21 cellular contexts compared by ENCODE assay signal in the genomic region with DNA sequence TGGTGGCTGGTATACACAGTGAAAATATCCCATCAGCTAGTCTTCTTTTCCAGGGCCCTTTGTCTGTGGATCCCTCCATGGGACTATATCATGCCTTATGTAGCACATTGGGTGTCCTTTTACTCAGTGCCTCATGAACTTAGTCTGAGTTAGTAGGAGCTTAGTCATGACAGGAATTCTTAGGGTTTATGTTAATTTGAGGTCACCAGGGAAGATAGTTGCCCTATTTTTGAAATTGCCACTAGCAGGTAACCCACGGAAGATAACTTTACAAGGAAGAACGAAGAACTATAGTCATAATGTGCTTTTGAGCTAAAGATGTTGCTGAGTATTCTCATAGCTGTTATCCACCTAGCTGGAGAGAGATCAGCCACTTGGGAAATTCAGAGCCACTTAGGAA. TPM values are rescaled to one million over a fixed set of nuclear protein-coding genes. Genes with fewer than 3 reads are reported as not detected.
DNase-seq lines count a peak whose midpoint lies in the region; ATAC-seq, FAIRE-seq and TF ChIP-seq lines count a peak whose summit lies in the region.
"Had no signal": no experiment of that assay in that cellular context is flagged by ENCODE, and none has a peak within 500 bp of the region (broad histone marks: within the 10 kb centered on the region; RNA-seq: fewer than 3 reads in every experiment).

No MANE protein-coding gene starts in this region.

- CTCF ChIA-PET in activated CD4-positive, alpha-beta T cell treated with anti-CD3 and anti-CD28 coated beads for 36 hours (lab: Charles Lee) = no interaction called here
- CTCF ChIA-PET in GM12878 (lab: Yijun Ruan, JAX) = interaction anchor here (1.1 to 1.9 kb wide), 4 partner anchors 14 to 407 kb away, joined by 3 to 10 read pairs (median 5); a partner anchor contains a TSS

- H3K4me3 ChIP-seq in GM12878 = no peak overlapping the region
- H3K4me3 ChIP-seq: A549 had no signal

- no peaks in the 10 kb centered on the region for H4K20me1 ChIP-seq in GM12878 (ENCODE audit: control insufficient read depth, insufficient read depth)

- no peak for FAIRE-seq in GM12878 (lab: Jason Lieb, UNC)
- FAIRE-seq: A549, GM19239, H1 had no signal

- H3K9ac ChIP-seq in GM12878 (ENCODE audit: control insufficient read depth, insufficient read depth, low read length) = no peak overlapping the region

- H3K4me1 ChIP-seq in GM12878 (ENCODE audit: control insufficient read depth, insufficient read depth, low read length) = no peaks in the 10 kb centered on the region
- H3K4me1 ChIP-seq: A549 had no signal

- H3K79me2 ChIP-seq in GM12878 (ENCODE audit: control insufficient read depth, insufficient read depth, low read length) = no peaks in the 10 kb centered on the region

- H3K27me3 Mint-ChIP-seq in activated CD4-positive, alpha-beta T cell treated with anti-CD3 and anti-CD28 coated beads for 36 hours = no peaks in the 10 kb centered on the region
- no peaks in the 10 kb centered on the region for H3K27me3 Mint-ChIP-seq in stimulated activated naive CD8-positive, alpha-beta T cell treated with anti-CD3 and anti-CD28 coated beads, Interleukin-15, amount 100 ng/mL, for 72 hours
- H3K27me3 Mint-ChIP-seq in mesothelial cell of epicardium (ENCODE audit: low read depth) = no peaks in the 10 kb centered on the region
- H3K27me3 Mint-ChIP-seq: CD4-positive, alpha-beta memory T cell had no signal

- POLR2A ChIA-PET in activated CD4-positive, alpha-beta T cell treated with anti-CD3 and anti-CD28 coated beads for 36 hours (lab: Charles Lee) = no interaction called here
- POLR2A ChIA-PET in GM12878 (lab: Charles Lee) = interaction anchor here (1.2 kb wide), 1 partner anchor 105 kb away, joined by 3 read pairs; no protein-coding TSS in a partner anchor

- no peak for TF ChIP-seq POLR2A in GM12878 (IDR thresholded peaks at IDR 0.05; ENCODE audit: low read depth, low read length)

- no peak overlapping the region for H2AFZ ChIP-seq in GM12878 (ENCODE audit: control insufficient read depth, low read depth, low read length)

- 2% methylated on average over 2 of the region's 2 CpGs for WGBS in GM12878 (ENCODE audit: insufficient coverage, insufficient replicate concordance, low lambda C conversion rate, missing lambda C conversion rate)

- no peak for TF ChIP-seq CTCF in GM12878 (IDR thresholded peaks at IDR 0.05 in 2 of 3, conservative IDR thresholded peaks at IDR 0.05 in 1 of 3; ENCODE audit: control insufficient read depth in 2 of 3, extremely low read depth in 1 of 3, insufficient read depth in 1 of 3, low read depth in 3 of 3, low read length in 3 of 3)
- TF ChIP-seq CTCF in mesothelial cell of epicardium (IDR thresholded peaks at IDR 0.05; ENCODE audit: unreplicated experiment) = no peak

- H3K27me3 ChIP-seq in GM12878 (replicated peaks in 1 of 2; ENCODE audit: control insufficient read depth in 2 of 2, insufficient read depth in 2 of 2, low read length in 1 of 2) = no peaks in the 10 kb centered on the region

- no peaks in the 10 kb centered on the region for H3K9me3 Mint-ChIP-seq in activated CD4-positive, alpha-beta T cell treated with anti-CD3 and anti-CD28 coated beads for 36 hours (ENCODE audit: low read depth)
- H3K9me3 Mint-ChIP-seq in stimulated activated naive CD8-positive, alpha-beta T cell treated with anti-CD3 and anti-CD28 coated beads, Interleukin-15, amount 100 ng/mL, for 72 hours = no peaks in the 10 kb centered on the region
- H3K9me3 Mint-ChIP-seq in mesothelial cell of epicardium = no peaks in the 10 kb centered on the region
- H3K9me3 Mint-ChIP-seq: CD4-positive, alpha-beta memory T cell; H9 had no signal

- no peak overlapping the region for H3K27ac Mint-ChIP-seq in activated CD4-positive, alpha-beta T cell treated with anti-CD3 and anti-CD28 coated beads for 36 hours
- H3K27ac Mint-ChIP-seq in stimulated activated naive CD8-positive, alpha-beta T cell treated with anti-CD3 and anti-CD28 coated beads, Interleukin-15, amount 100 ng/mL, for 72 hours = no peak overlapping the region
- H3K27ac Mint-ChIP-seq in mesothelial cell of epicardium = no peak overlapping the region
- H3K27ac Mint-ChIP-seq: CD4-positive, alpha-beta memory T cell; H9 had no signal

- H3K27ac ChIP-seq in GM12878 (ENCODE audit: control insufficient read depth, insufficient read depth) = peak overlapping the region; percentile 8; the same call in 1 of the 2 replicates
- H3K27ac ChIP-seq: 22Rv1, A549, C4-2B, HL-60 had no signal

- no peak for TF ChIP-seq EP300 in GM12878 (IDR thresholded peaks at IDR 0.05; ENCODE audit: borderline replicate concordance in 1 of 2, control insufficient read depth in 1 of 2, low read depth in 2 of 2, low read length in 2 of 2)

- H3K36me3 Mint-ChIP-seq in activated CD4-positive, alpha-beta T cell treated with anti-CD3 and anti-CD28 coated beads for 36 hours (ENCODE audit: low read depth) = peaks cover 63% of the 10 kb centered on the region
- H3K36me3 Mint-ChIP-seq in mesothelial cell of epicardium = peaks cover 56% of the 10 kb centered on the region

- peaks cover 12% of the 10 kb centered on the region for H3K4me1 Mint-ChIP-seq in activated CD4-positive, alpha-beta T cell treated with anti-CD3 and anti-CD28 coated beads for 36 hours
- peaks cover 5% of the 10 kb centered on the region for H3K4me1 Mint-ChIP-seq in stimulated activated naive CD8-positive, alpha-beta T cell treated with anti-CD3 and anti-CD28 coated beads, Interleukin-15, amount 100 ng/mL, for 72 hours
- H3K4me1 Mint-ChIP-seq in mesothelial cell of epicardium = no peaks in the 10 kb centered on the region
- H3K4me1 Mint-ChIP-seq: H9 had no signal

- no peak overlapping the region for H3K4me2 ChIP-seq in GM12878 (ENCODE audit: control insufficient read depth, insufficient read depth)
- H3K4me2 ChIP-seq: A549 had no signal

- ATAC-seq in activated CD4-positive, alpha-beta T cell treated with anti-CD3 and anti-CD28 coated beads for 36 hours = peak; percentile 49
- peak; percentile 28 for ATAC-seq in stimulated activated naive CD8-positive, alpha-beta T cell treated with anti-CD3 and anti-CD28 coated beads, Interleukin-15, Interleukin-2, amounts not matched to agents 100 U/mL and 50 U/mL, for 24 hours
- ATAC-seq in stimulated activated naive CD8-positive, alpha-beta T cell treated with anti-CD3 and anti-CD28 coated beads, Interleukin-15, amount 100 ng/mL, for 72 hours = no peak
- ATAC-seq in GM12878 (no peak), HG03469 (IDR thresholded peaks at IDR 0.05; ENCODE audit: unreplicated experiment) (no peak)
- ATAC-seq: A549 had no signal

- H3K4me3 Mint-ChIP-seq in activated CD4-positive, alpha-beta T cell treated with anti-CD3 and anti-CD28 coated beads for 36 hours = no peak overlapping the region
- H3K4me3 Mint-ChIP-seq in stimulated activated naive CD8-positive, alpha-beta T cell treated with anti-CD3 and anti-CD28 coated beads, Interleukin-15, amount 100 ng/mL, for 72 hours = no peak overlapping the region
- no peak overlapping the region for H3K4me3 Mint-ChIP-seq in mesothelial cell of epicardium
- H3K4me3 Mint-ChIP-seq: CD4-positive, alpha-beta memory T cell; H9 had no signal

- TF ChIP-seq RAD21 in GM12878 (IDR thresholded peaks at IDR 0.05; ENCODE audit: insufficient read depth, low read depth, low read length) = no peak

- in situ Hi-C loops in GM12878 (cut with MboI) = no loop called here

- no peak for DNase-seq in activated CD4-positive, alpha-beta T cell treated with anti-CD3 and anti-CD28 coated beads for 36 hours
- no peak for DNase-seq in activated CD4-positive, alpha-beta T cell treated with anti-CD3 and anti-CD28 coated beads, Interleukin-2, amount 50 U/mL, for 4 hours
- no peak for DNase-seq in stimulated activated naive CD8-positive, alpha-beta T cell treated with anti-CD3 and anti-CD28 coated beads, Interleukin-15, Interleukin-2, amounts not matched to agents 100 U/mL and 50 U/mL, for 24 hours
- DNase-seq in stimulated activated naive CD8-positive, alpha-beta T cell treated with anti-CD3 and anti-CD28 coated beads, Interleukin-15, amount 100 ng/mL, for 72 hours = no peak
- no peak for DNase-seq in GM12878 (ENCODE audit: low read depth, low spot score)
- DNase-seq in mesothelial cell of epicardium (ENCODE audit: low spot score in 2 of 2, unreplicated experiment in 2 of 2) = no peak
- DNase-seq in NCI-H2029 (lab: John Stamatoyannopoulos, UW) = no peak
- DNase-seq: AML-193; CD4-positive, alpha-beta memory T cell; DMS153; DMS79; GDM1; H9 had no signal

- no TSS peak for BruUV-seq in GM12878 (replicated peaks; lab: Mats Ljungman, UMichigan)

- RAD21 ChIA-PET in GM12878 (lab: Charles Lee; ENCODE audit: unreplicated experiment) = no interaction called here

- no peaks in the 10 kb centered on the region for H3K9me3 ChIP-seq in GM12878 (replicated peaks; ENCODE audit: control insufficient read depth, insufficient read depth, low read length)
- H3K9me3 ChIP-seq: A549 had no signal

- intact Hi-C loops in activated CD4-positive, alpha-beta T cell treated with anti-CD3 and anti-CD28 coated beads for 36 hours (cut with DNase I, micrococcal nuclease) = no loop called here
- intact Hi-C loops in GM12878 (cut with micrococcal nuclease; ENCODE audit: unreplicated experiment) = no loop called here

- peaks cover 16 to 43% of the 10 kb centered on the region in 2 experiments for H3K36me3 ChIP-seq in GM12878 (ENCODE audit: control insufficient read depth in 2 of 2, insufficient read depth in 2 of 2, low read length in 1 of 2)

- SMC1A ChIA-PET in GM12878 (lab: Charles Lee; ENCODE audit: uncharacterized antibody, unreplicated experiment) = no interaction called here

RNA-seq across cellular contexts. Expression of a gene that starts 14.8 kb away (rescaled TPM):
- 100 to 1,000 TPM in 1 of 2 experiments, 10 to 100 TPM in 1; 91.4 to 120 TPM for total RNA-seq in activated CD4-positive, alpha-beta T cell treated with anti-CD3 and anti-CD28 coated beads for 36 hours
- total RNA-seq in GM12878 (2013; cell fraction: nucleolus; rRNA removed) = 30.3 and 31.3 TPM in 2 replicates
- 67.2 and 79.9 TPM in 2 replicates for total RNA-seq in GM12878 (2014; rRNA removed)
- total RNA-seq in GM12878 (2014; rRNA removed; fragmentation: Illumina TruSeq; extraction: Trizol) = 23.4 and 27.3 TPM in 2 replicates
- 120 and 124 TPM in 2 replicates for total RNA-seq in GM12878 (2021)
- 34.9 TPM for polyA plus RNA-seq in GM12878 (2011; ENCODE audit: low read depth)
- polyA plus RNA-seq in GM12878 (2011; rRNA removed) = 31.1 and 59.2 TPM in 2 replicates
- polyA plus RNA-seq in GM12878 (2011; cell fraction: cytosol; rRNA removed) = 130 and 143 TPM in 2 replicates
- 110 and 138 TPM in 2 replicates for polyA plus RNA-seq in GM12878 (2011; cell fraction: nucleus; rRNA removed)
- polyA plus RNA-seq in GM12878 (2012) = 57.2 and 62.7 TPM in 2 replicates
- polyA plus RNA-seq in GM12878 (2014; fragmentation: Illumina TruSeq; extraction: Trizol) = 145 and 189 TPM in 2 replicates
- polyA plus RNA-seq in GM12878 (2014; fragmentation: Nextera tagmentation; extraction: Ambion mirVana) = 10 to 100 TPM; 11.3 to 19.5 TPM
- 89.2 and 107 TPM in 2 replicates for polyA plus RNA-seq in GM12878 (2014; rRNA removed)
- 100 to 1,000 TPM; 184 to 191 TPM for polyA plus RNA-seq in GM12878 (2016; fragmentation: Nextera tagmentation; extraction: Ambion mirVana)
- 91.2 and 129 TPM in 2 replicates for polyA minus RNA-seq in GM12878 (2011; rRNA and poly(A)+ RNA removed)
- 66.0 and 72.7 TPM in 2 replicates for polyA minus RNA-seq in GM12878 (2011; cell fraction: cytosol; rRNA and poly(A)+ RNA removed)
- polyA minus RNA-seq in GM12878 (2011; cell fraction: nucleus; rRNA and poly(A)+ RNA removed) = 30.6 and 52.5 TPM in 2 replicates
- total RNA-seq in mesothelial cell of epicardium = 22.3 to 24.2 TPM (median 23.8 TPM) in 3 replicates

RNA-seq across cellular contexts. Expression of a gene that starts 22.7 kb away (rescaled TPM):
- total RNA-seq in activated CD4-positive, alpha-beta T cell treated with anti-CD3 and anti-CD28 coated beads for 36 hours = 10 to 100 TPM; 47.1 to 55.8 TPM
- total RNA-seq in GM12878 (2013; cell fraction: nucleolus; rRNA removed) = 94.9 and 104 TPM in 2 replicates
- total RNA-seq in GM12878 (2014; rRNA removed) = 49.1 and 61.9 TPM in 2 replicates
- total RNA-seq in GM12878 (2014; rRNA removed; fragmentation: Illumina TruSeq; extraction: Trizol) = 66.6 and 69.3 TPM in 2 replicates
- total RNA-seq in GM12878 (2021) = 84.7 and 86.6 TPM in 2 replicates
- 108 TPM for polyA plus RNA-seq in GM12878 (2011; ENCODE audit: low read depth)
- 153 and 159 TPM in 2 replicates for polyA plus RNA-seq in GM12878 (2011; rRNA removed)
- polyA plus RNA-seq in GM12878 (2011; cell fraction: cytosol; rRNA removed) = 62.3 and 76.7 TPM in 2 replicates
- polyA plus RNA-seq in GM12878 (2011; cell fraction: nucleus; rRNA removed) = 77.1 and 78.1 TPM in 2 replicates
- 64.4 and 78.0 TPM in 2 replicates for polyA plus RNA-seq in GM12878 (2012)
- polyA plus RNA-seq in GM12878 (2014; fragmentation: Illumina TruSeq; extraction: Trizol) = 97.1 and 108 TPM in 2 replicates
- 10 to 100 TPM; 69.2 to 72.5 TPM for polyA plus RNA-seq in GM12878 (2014; fragmentation: Nextera tagmentation; extraction: Ambion mirVana)
- polyA plus RNA-seq in GM12878 (2014; rRNA removed) = 66.4 and 76.2 TPM in 2 replicates
- polyA plus RNA-seq in GM12878 (2016; fragmentation: Nextera tagmentation; extraction: Ambion mirVana) = 100 to 1,000 TPM; 123 to 126 TPM
- 97.7 and 177 TPM in 2 replicates for polyA minus RNA-seq in GM12878 (2011; rRNA and poly(A)+ RNA removed)
- 19.9 and 30.1 TPM in 2 replicates for polyA minus RNA-seq in GM12878 (2011; cell fraction: cytosol; rRNA and poly(A)+ RNA removed)
- 23.0 and 29.5 TPM in 2 replicates for polyA minus RNA-seq in GM12878 (2011; cell fraction: nucleus; rRNA and poly(A)+ RNA removed)
- 74.1 to 77.7 TPM (median 77.5 TPM) in 3 replicates for total RNA-seq in mesothelial cell of epicardium

RNA-seq across cellular contexts. Expression of a gene that starts 22.8 kb away (rescaled TPM):
- 10 to 100 TPM; 23.1 to 23.5 TPM for total RNA-seq in activated CD4-positive, alpha-beta T cell treated with anti-CD3 and anti-CD28 coated beads for 36 hours
- total RNA-seq in GM12878 (2013; cell fraction: nucleolus; rRNA removed) = 46.5 and 51.4 TPM in 2 replicates
- 15.8 and 18.0 TPM in 2 replicates for total RNA-seq in GM12878 (2014; rRNA removed)
- total RNA-seq in GM12878 (2014; rRNA removed; fragmentation: Illumina TruSeq; extraction: Trizol) = 23.4 and 23.8 TPM in 2 replicates
- total RNA-seq in GM12878 (2021) = 17.1 and 17.3 TPM in 2 replicates
- polyA plus RNA-seq in GM12878 (2011; ENCODE audit: low read depth) = 15.2 TPM
- 12.4 and 18.8 TPM in 2 replicates for polyA plus RNA-seq in GM12878 (2011; rRNA removed)
- 6.7 and 7.9 TPM in 2 replicates for polyA plus RNA-seq in GM12878 (2011; cell fraction: cytosol; rRNA removed)
- polyA plus RNA-seq in GM12878 (2011; cell fraction: nucleus; rRNA removed) = 7.9 and 10.9 TPM in 2 replicates
- polyA plus RNA-seq in GM12878 (2012) = 11.0 and 12.7 TPM in 2 replicates
- polyA plus RNA-seq in GM12878 (2014; fragmentation: Illumina TruSeq; extraction: Trizol) = 18.7 and 22.6 TPM in 2 replicates
- 10 to 100 TPM in 1 of 2 experiments, 1 to 10 TPM in 1; 9.2 to 15.1 TPM for polyA plus RNA-seq in GM12878 (2014; fragmentation: Nextera tagmentation; extraction: Ambion mirVana)
- polyA plus RNA-seq in GM12878 (2014; rRNA removed) = 12.2 and 17.8 TPM in 2 replicates
- 10 to 100 TPM; 22.4 to 24.6 TPM for polyA plus RNA-seq in GM12878 (2016; fragmentation: Nextera tagmentation; extraction: Ambion mirVana)
- polyA minus RNA-seq in GM12878 (2011; rRNA and poly(A)+ RNA removed) = 14.9 and 16.9 TPM in 2 replicates
- polyA minus RNA-seq in GM12878 (2011; cell fraction: cytosol; rRNA and poly(A)+ RNA removed) = 7.5 and 8.0 TPM in 2 replicates
- 12.9 and 24.2 TPM in 2 replicates for polyA minus RNA-seq in GM12878 (2011; cell fraction: nucleus; rRNA and poly(A)+ RNA removed)
- total RNA-seq in mesothelial cell of epicardium = 15.4 to 15.6 TPM (median 15.6 TPM) in 3 replicates

RNA-seq across cellular contexts. Expression of a gene that starts 49.1 kb away (rescaled TPM):
- not detected for total RNA-seq in activated CD4-positive, alpha-beta T cell treated with anti-CD3 and anti-CD28 coated beads for 36 hours
- total RNA-seq in GM12878 (2013; cell fraction: nucleolus; rRNA removed) = not detected in 2 replicates
- total RNA-seq in GM12878 (2014; rRNA removed) = 0.51 and 0.71 TPM in 2 replicates
- total RNA-seq in GM12878 (2014; rRNA removed; fragmentation: Illumina TruSeq; extraction: Trizol) = 0.09 and 0.36 TPM in 2 replicates
- total RNA-seq in GM12878 (2021) = 0.11 and 0.95 TPM in 2 replicates
- polyA plus RNA-seq in GM12878 (2011; ENCODE audit: low read depth) = not detected
- 0.14 TPM in 1 of 2 replicates, not detected in the other for polyA plus RNA-seq in GM12878 (2011; rRNA removed)
- polyA plus RNA-seq in GM12878 (2011; cell fraction: cytosol; rRNA removed) = not detected in 2 replicates
- polyA plus RNA-seq in GM12878 (2011; cell fraction: nucleus; rRNA removed) = not detected in 2 replicates
- not detected in 2 replicates for polyA plus RNA-seq in GM12878 (2012)
- polyA plus RNA-seq in GM12878 (2014; fragmentation: Illumina TruSeq; extraction: Trizol) = not detected in 2 replicates
- polyA plus RNA-seq in GM12878 (2014; fragmentation: Nextera tagmentation; extraction: Ambion mirVana) = not detected
- polyA plus RNA-seq in GM12878 (2014; rRNA removed) = 0.46 TPM in 1 of 2 replicates, not detected in the other
- polyA plus RNA-seq in GM12878 (2016; fragmentation: Nextera tagmentation; extraction: Ambion mirVana) = under 1 TPM in 1 of 2 experiments, not detected in 1; 0.06 TPM
- 0.80 TPM in 1 of 2 replicates, not detected in the other for polyA minus RNA-seq in GM12878 (2011; rRNA and poly(A)+ RNA removed)
- polyA minus RNA-seq in GM12878 (2011; cell fraction: cytosol; rRNA and poly(A)+ RNA removed) = not detected in 2 replicates
- polyA minus RNA-seq in GM12878 (2011; cell fraction: nucleus; rRNA and poly(A)+ RNA removed) = 1.6 and 8.3 TPM in 2 replicates
- 0.16 to 0.32 TPM (median 0.31 TPM) in 3 replicates for total RNA-seq in mesothelial cell of epicardium
- total RNA-seq: CD4-positive, alpha-beta memory T cell; HT1080 had no signal
- polyA plus RNA-seq: A549; CD4-positive, alpha-beta memory T cell had no signal

Comparison
In these comparisons a context has a peak if more than half of its experiments do, and no peak if none do; other contexts are left out.
1. ATAC-seq: peak in activated CD4-positive, alpha-beta T cell treated with anti-CD3 and anti-CD28 coated beads for 36 hours (single experiment) and stimulated activated naive CD8-positive, alpha-beta T cell treated with anti-CD3 and anti-CD28 coated beads, Interleukin-15, Interleukin-2, amounts not matched to agents 100 U/mL and 50 U/mL, for 24 hours (single experiment); none in stimulated activated naive CD8-positive, alpha-beta T cell treated with anti-CD3 and anti-CD28 coated beads, Interleukin-15, amount 100 ng/mL, for 72 hours (single experiment), GM12878 (single experiment) and HG03469 (single experiment).